ENCODE assay signal across 31 cellular contexts in genomic region chr4:80295841-80296240, GRCh38. TPM values are rescaled to one million over a fixed set of nuclear protein-coding genes. Genes with fewer than 3 reads are reported as not detected.
"Had no signal": no experiment of that assay in that cellular context is flagged by ENCODE, and none has a peak within 500 bp of the region (broad histone marks: within the 10 kb centered on the region; RNA-seq: fewer than 3 reads in every experiment).

No MANE protein-coding gene starts in this region.

- H3K36me3 ChIP-seq: esophagus squamous epithelium, gastroesophageal sphincter, spleen, transverse colon had no signal

- H3K27me3 ChIP-seq: gastroesophageal sphincter, testis, transverse colon had no signal

- DNase-seq: activated B cell treated with CpG ODN at 0.5 μM for 24 hours; activated CD8-positive, alpha-beta memory T cell treated with anti-CD3 and anti-CD28 coated beads, Interleukin-2, amount 10 ng/mL, durations not matched to agents 7 days and 5 days; activated CD8-positive, alpha-beta T cell treated with anti-CD3 and anti-CD28 coated beads, Interleukin-2, amount 10 ng/mL, durations not matched to agents 7 days and 5 days; activated T-cell treated with anti-CD3 and anti-CD28 coated beads, Interleukin-2, amount 50 U/mL, for 48 hours; dermis blood vessel endothelial cell; effector CD4-positive, alpha-beta T cell; esophagus squamous epithelium; head of caudate nucleus; hippocampal formation; left colon; midbrain; naive thymus-derived CD4-positive, alpha-beta T cell; nucleus accumbens; psoas muscle; right cardiac atrium; spleen; stimulated activated CD4-positive, alpha-beta T cell treated with anti-CD3 and anti-CD28 coated beads, Interleukin-2, amount 100 ng/mL, for 48 hours; stimulated activated naive CD4-positive, alpha-beta T cell treated with Interleukin-2 at 50 U/mL for 16 hours; T1000; testis; transverse colon had no signal

- H3K4me3 ChIP-seq: esophagus squamous epithelium, gastroesophageal sphincter, psoas muscle, spleen, testis, transverse colon had no signal

- H3K27ac Mint-ChIP-seq: activated B cell treated with CpG ODN at 0.5 μM for 24 hours; activated CD8-positive, alpha-beta memory T cell treated with anti-CD3 and anti-CD28 coated beads, Interleukin-2, amount 10 ng/mL, durations not matched to agents 7 days and 5 days; activated CD8-positive, alpha-beta T cell treated with anti-CD3 and anti-CD28 coated beads, Interleukin-2, amount 10 ng/mL, durations not matched to agents 7 days and 5 days; activated naive CD4-positive, alpha-beta T cell treated with anti-CD3 and anti-CD28 coated beads, Interleukin-2, amount 50 U/mL, for 72 hours; activated T-helper 2 cell treated with anti-CD3 and anti-CD28 coated beads, Interferon-gamma antibody, Interleukin-2, Interleukin-4, amounts not matched to agents 10 μg/mL and 5 μg/mL and 100 μg/mL, durations not matched to agents 14 hours and 24 hours and 36 hours; memory B cell; naive thymus-derived CD4-positive, alpha-beta T cell; T-helper 1 cell treated with Interleukin-12 subunit alpha and Interleukin-12 subunit beta and Interleukin-4 antibody, amounts not matched to agents 30 μg/mL and 1 μg/mL, for 36 hours had no signal

- H2AFZ ChIP-seq: parathyroid adenoma had no signal

- H3K27ac ChIP-seq: epithelial cell of prostate, esophagus squamous epithelium, gastroesophageal sphincter, parathyroid adenoma, psoas muscle, spleen, testis, transverse colon had no signal

- H3K9ac ChIP-seq: parathyroid adenoma had no signal

- H3K4me3 Mint-ChIP-seq: activated B cell treated with CpG ODN at 0.5 μM for 24 hours; activated CD8-positive, alpha-beta memory T cell treated with anti-CD3 and anti-CD28 coated beads, Interleukin-2, amount 10 ng/mL, durations not matched to agents 7 days and 5 days; activated CD8-positive, alpha-beta T cell treated with anti-CD3 and anti-CD28 coated beads, Interleukin-2, amount 10 ng/mL, durations not matched to agents 7 days and 5 days; memory B cell; naive thymus-derived CD4-positive, alpha-beta T cell; neural crest cell; T-helper 1 cell treated with Interleukin-12 subunit alpha and Interleukin-12 subunit beta and Interleukin-4 antibody, amounts not matched to agents 30 μg/mL and 1 μg/mL, for 36 hours had no signal

- H3K79me2 ChIP-seq: parathyroid adenoma had no signal

- H3K9me3 Mint-ChIP-seq: activated B cell treated with CpG ODN at 0.5 μM for 24 hours; activated naive CD4-positive, alpha-beta T cell treated with anti-CD3 and anti-CD28 coated beads, Interleukin-2, amount 50 U/mL, for 72 hours; activated T-helper 2 cell treated with anti-CD3 and anti-CD28 coated beads, Interferon-gamma antibody, Interleukin-2, Interleukin-4, amounts not matched to agents 10 μg/mL and 5 μg/mL and 100 μg/mL, durations not matched to agents 14 hours and 24 hours and 36 hours; memory B cell; neural crest cell; T-helper 1 cell treated with Interleukin-12 subunit alpha and Interleukin-12 subunit beta and Interleukin-4 antibody, amounts not matched to agents 30 μg/mL and 1 μg/mL, for 36 hours had no signal

- H3K36me3 Mint-ChIP-seq: activated CD8-positive, alpha-beta memory T cell treated with anti-CD3 and anti-CD28 coated beads, Interleukin-2, amount 10 ng/mL, durations not matched to agents 7 days and 5 days; activated naive CD4-positive, alpha-beta T cell treated with anti-CD3 and anti-CD28 coated beads, Interleukin-2, amount 50 U/mL, for 72 hours; memory B cell; naive thymus-derived CD4-positive, alpha-beta T cell had no signal

- H3K4me1 Mint-ChIP-seq: activated B cell treated with CpG ODN at 0.5 μM for 24 hours; activated CD8-positive, alpha-beta memory T cell treated with anti-CD3 and anti-CD28 coated beads, Interleukin-2, amount 10 ng/mL, durations not matched to agents 7 days and 5 days; memory B cell; naive thymus-derived CD4-positive, alpha-beta T cell; neural crest cell had no signal

- ATAC-seq: activated CD8-positive, alpha-beta memory T cell treated with anti-CD3 and anti-CD28 coated beads, Interleukin-2, amount 10 ng/mL, durations not matched to agents 7 days and 5 days; activated CD8-positive, alpha-beta T cell treated with anti-CD3 and anti-CD28 coated beads, Interleukin-2, amount 10 ng/mL, durations not matched to agents 7 days and 5 days; activated naive CD4-positive, alpha-beta T cell treated with anti-CD3 and anti-CD28 coated beads, Interleukin-2, amount 50 U/mL, for 72 hours; gastroesophageal sphincter; left colon; naive thymus-derived CD4-positive, alpha-beta T cell; psoas muscle; right cardiac atrium had no signal

- H3K9me3 ChIP-seq: esophagus squamous epithelium, gastroesophageal sphincter, psoas muscle, spleen, testis, transverse colon had no signal

- H3K4me1 ChIP-seq: esophagus squamous epithelium, gastroesophageal sphincter, parathyroid adenoma, psoas muscle, spleen, testis, transverse colon had no signal

RNA-seq across cellular contexts. Expression of gene FGF5, which starts 29.4 kb away (rescaled TPM):
- total RNA-seq: activated B cell treated with CpG ODN at 0.5 μM for 24 hours; activated CD8-positive, alpha-beta memory T cell treated with anti-CD3 and anti-CD28 coated beads, Interleukin-2, amount 10 ng/mL, durations not matched to agents 7 days and 5 days; activated CD8-positive, alpha-beta T cell treated with anti-CD3 and anti-CD28 coated beads, Interleukin-2, amount 10 ng/mL, durations not matched to agents 7 days and 5 days; activated naive CD4-positive, alpha-beta T cell treated with anti-CD3 and anti-CD28 coated beads, Interleukin-2, amount 50 U/mL, for 72 hours; esophagus squamous epithelium; neural crest cell; right cardiac atrium; testis had no signal
- polyA plus RNA-seq: naive thymus-derived CD4-positive, alpha-beta T cell; psoas muscle; right cardiac atrium; spleen; urinary bladder had no signal

RNA-seq across cellular contexts. Expression of gene CFAP299, which starts 39.7 kb away (rescaled TPM):
- total RNA-seq: activated B cell treated with CpG ODN at 0.5 μM for 24 hours; activated CD8-positive, alpha-beta memory T cell treated with anti-CD3 and anti-CD28 coated beads, Interleukin-2, amount 10 ng/mL, durations not matched to agents 7 days and 5 days; activated CD8-positive, alpha-beta T cell treated with anti-CD3 and anti-CD28 coated beads, Interleukin-2, amount 10 ng/mL, durations not matched to agents 7 days and 5 days; activated naive CD4-positive, alpha-beta T cell treated with anti-CD3 and anti-CD28 coated beads, Interleukin-2, amount 50 U/mL, for 72 hours; activated T-helper 2 cell treated with anti-CD3 and anti-CD28 coated beads, Interferon-gamma antibody, Interleukin-2, Interleukin-4, amounts not matched to agents 10 μg/mL and 5 μg/mL and 100 μg/mL, durations not matched to agents 14 hours and 24 hours and 36 hours; esophagus squamous epithelium; left colon; lower leg skin; naive thymus-derived CD4-positive, alpha-beta T cell; neural crest cell; psoas muscle; right cardiac atrium; spleen; transverse colon; urinary bladder had no signal
- polyA plus RNA-seq: naive thymus-derived CD4-positive, alpha-beta T cell; psoas muscle; right cardiac atrium; urinary bladder had no signal
